In genomic region chr12:40560848-40561247, GRCh38 we compare ENCODE assay signal across 27 cellular contexts.
DNase-seq lines count a peak whose midpoint lies in the region; ATAC-seq, FAIRE-seq and TF ChIP-seq lines count a peak whose summit lies in the region.
"Had no signal": no experiment of that assay in that cellular context is flagged by ENCODE, and none has a peak within 500 bp of the region (broad histone marks: within the 10 kb centered on the region; RNA-seq: fewer than 3 reads in every experiment).

No MANE protein-coding gene starts in this region.

- peaks cover 26% of the 10 kb centered on the region for H3K4me1 Mint-ChIP-seq in endodermal cell
- H3K4me1 Mint-ChIP-seq: nephron progenitor cell; stimulated activated naive CD8-positive, alpha-beta T cell treated with anti-CD3 and anti-CD28 coated beads, Interleukin-15, amount 100 ng/mL, for 72 hours had no signal

- H3K27me3 ChIP-seq in endodermal cell (ENCODE audit: control insufficient read depth, insufficient read depth, low read length, poor library complexity, severe bottlenecking) (no peaks in the 10 kb centered on the region), Peyer's patch (no peaks in the 10 kb centered on the region)
- H3K27me3 ChIP-seq: hepatocyte, tibial artery had no signal

- peaks cover 13% of the 10 kb centered on the region for H3K9me3 ChIP-seq in endodermal cell (ENCODE audit: control insufficient read depth, low read length)
- H3K9me3 ChIP-seq in Peyer's patch, result no peaks in the 10 kb centered on the region
- H3K9me3 ChIP-seq: tibial artery had no signal

- H3K36me3 Mint-ChIP-seq in endodermal cell (ENCODE audit: low read depth), result no peaks in the 10 kb centered on the region
- H3K36me3 Mint-ChIP-seq: CD8-positive, alpha-beta T cell had no signal

- TF ChIP-seq CTCF in GM12865 (IDR thresholded peaks at IDR 0.05; ENCODE audit: insufficient read depth, low read depth, low read length, missing control alignments) (no peak), endodermal cell (conservative IDR thresholded peaks at IDR 0.05) (no peak), Peyer's patch (IDR thresholded peaks at IDR 0.05) (no peak)

- H3K4me3 ChIP-seq in GM12865 (ENCODE audit: low read depth, low read length), result peak overlapping the region; percentile 48
- no peak overlapping the region for H3K4me3 ChIP-seq in endodermal cell (ENCODE audit: low read length)
- H3K4me3 ChIP-seq in Peyer's patch, result no peak overlapping the region
- H3K4me3 ChIP-seq: hepatocyte, K562, tibial artery had no signal

- no peaks in the 10 kb centered on the region for H3K9me3 Mint-ChIP-seq in endodermal cell
- H3K9me3 Mint-ChIP-seq: CD8-positive, alpha-beta T cell; nephron progenitor cell had no signal

- H3K4me3 Mint-ChIP-seq in endodermal cell, result no peak overlapping the region
- H3K4me3 Mint-ChIP-seq: activated CD8-positive, alpha-beta T cell treated with anti-CD3 and anti-CD28 coated beads, Interleukin-2, amount 10 ng/mL, durations not matched to agents 7 days and 5 days; CD8-positive, alpha-beta T cell; nephron progenitor cell; stimulated activated naive CD8-positive, alpha-beta T cell treated with anti-CD3 and anti-CD28 coated beads, Interleukin-15, amount 100 ng/mL, for 72 hours had no signal

- no peak overlapping the region for H3K27ac ChIP-seq in endodermal cell (ENCODE audit: low read depth, low read length)
- no peak overlapping the region for H3K27ac ChIP-seq in Peyer's patch
- H3K27ac ChIP-seq: hepatocyte, parathyroid adenoma, tibial artery had no signal

- no peak overlapping the region for H3K27ac Mint-ChIP-seq in endodermal cell
- H3K27ac Mint-ChIP-seq: activated CD8-positive, alpha-beta T cell treated with anti-CD3 and anti-CD28 coated beads, Interleukin-2, amount 10 ng/mL, durations not matched to agents 7 days and 5 days; CD8-positive, alpha-beta T cell; nephron progenitor cell; stimulated activated naive CD8-positive, alpha-beta T cell treated with anti-CD3 and anti-CD28 coated beads, Interleukin-15, amount 100 ng/mL, for 72 hours had no signal

- 88% methylated on average over 1 of the region's 1 CpG; no CpG with 5 or more reads in 1 of the 2 experiments for WGBS in endodermal cell (ENCODE audit: insufficient coverage in 1 of 2, insufficient read length in 1 of 2), 2 experiments

- FAIRE-seq in H54 (lab: Jason Lieb, UNC), result no peak
- FAIRE-seq: K562 had no signal

- ATAC-seq in GM19324 (IDR thresholded peaks at IDR 0.05; ENCODE audit: low FRiP score, unreplicated experiment), result peak; percentile 26
- ATAC-seq in GM21723 (IDR thresholded peaks at IDR 0.05; ENCODE audit: unreplicated experiment), result peak; percentile 47
- peak; percentile 38 for ATAC-seq in HG03439 (IDR thresholded peaks at IDR 0.05; ENCODE audit: unreplicated experiment)
- ATAC-seq in HG03108 (IDR thresholded peaks at IDR 0.05; ENCODE audit: unreplicated experiment), result no peak
- ATAC-seq: activated CD8-positive, alpha-beta T cell treated with anti-CD3 and anti-CD28 coated beads, Interleukin-2, amount 10 ng/mL, durations not matched to agents 7 days and 5 days; CD8-positive, alpha-beta T cell; esophagus mucosa; K562; right cardiac atrium; stimulated activated naive CD8-positive, alpha-beta T cell treated with anti-CD3 and anti-CD28 coated beads, Interleukin-15, amount 100 ng/mL, for 72 hours had no signal

- no peaks in the 10 kb centered on the region for H3K36me3 ChIP-seq in endodermal cell (ENCODE audit: control insufficient read depth, insufficient read depth, low read length)
- H3K36me3 ChIP-seq in Peyer's patch, result no peaks in the 10 kb centered on the region
- H3K36me3 ChIP-seq: tibial artery had no signal

- DNase-seq in GM12865 (ENCODE audit: low read depth) (peak; percentile 35), endodermal cell (no peak), Peyer's patch (no peak), H54 (ENCODE audit: insufficient read length, low spot score) (no peak)
- DNase-seq: 8988T; activated CD4-positive, alpha-beta T cell treated with anti-CD3 and anti-CD28 coated beads for 1 hour; activated CD8-positive, alpha-beta T cell treated with anti-CD3 and anti-CD28 coated beads, Interleukin-2, amount 10 ng/mL, durations not matched to agents 7 days and 5 days; CD8-positive, alpha-beta T cell; effector CD8-positive, alpha-beta T cell; foreskin melanocyte; GDM1; MV-4-11; NCI-H1930; NCI-H2227 treated with DMSO at 0.1 percent for 48 hours; nephron progenitor cell; right cardiac atrium; Right ventricle myocardium superior; stimulated activated naive CD8-positive, alpha-beta T cell treated with anti-CD3 and anti-CD28 coated beads, Interleukin-15, amount 100 ng/mL, for 72 hours; tibial artery had no signal

- no peak for TF ChIP-seq POLR2A in Peyer's patch (IDR thresholded peaks at IDR 0.05)
- no peak for TF ChIP-seq POLR2A in H54 (IDR thresholded peaks at IDR 0.05; ENCODE audit: low read depth, low read length)

- H3K4me1 ChIP-seq in endodermal cell (ENCODE audit: control insufficient read depth, insufficient read depth, low read length) (peaks cover 3% of the 10 kb centered on the region), Peyer's patch (no peaks in the 10 kb centered on the region)
- H3K4me1 ChIP-seq: parathyroid adenoma, tibial artery had no signal

- no peak overlapping the region for H3K9ac ChIP-seq in endodermal cell (ENCODE audit: extremely low read depth, low read length, poor library complexity, severe bottlenecking)
- H3K9ac ChIP-seq: parathyroid adenoma had no signal

- H3K27me3 Mint-ChIP-seq in endodermal cell (ENCODE audit: insufficient read depth), result no peaks in the 10 kb centered on the region
- H3K27me3 Mint-ChIP-seq: stimulated activated naive CD8-positive, alpha-beta T cell treated with anti-CD3 and anti-CD28 coated beads, Interleukin-15, amount 100 ng/mL, for 72 hours had no signal
